Comparison of ENCODE assay signal across 1 cellular context in genomic region chr19:35495107-35496064, GRCh38.
TF ChIP-seq lines count a peak whose summit lies in the region.

No MANE protein-coding gene starts in this region.

TF ChIP-seq in HepG2, 621 proteins besides CTCF, POLR2A, EP300 and RAD21 (continued from another document and continues in another):
- peak; percentile 81 for TF ChIP-seq ZNF687 (CRISPR knock-in tag; IDR thresholded peaks at IDR 0.05)
- TF ChIP-seq, protein P1, sequence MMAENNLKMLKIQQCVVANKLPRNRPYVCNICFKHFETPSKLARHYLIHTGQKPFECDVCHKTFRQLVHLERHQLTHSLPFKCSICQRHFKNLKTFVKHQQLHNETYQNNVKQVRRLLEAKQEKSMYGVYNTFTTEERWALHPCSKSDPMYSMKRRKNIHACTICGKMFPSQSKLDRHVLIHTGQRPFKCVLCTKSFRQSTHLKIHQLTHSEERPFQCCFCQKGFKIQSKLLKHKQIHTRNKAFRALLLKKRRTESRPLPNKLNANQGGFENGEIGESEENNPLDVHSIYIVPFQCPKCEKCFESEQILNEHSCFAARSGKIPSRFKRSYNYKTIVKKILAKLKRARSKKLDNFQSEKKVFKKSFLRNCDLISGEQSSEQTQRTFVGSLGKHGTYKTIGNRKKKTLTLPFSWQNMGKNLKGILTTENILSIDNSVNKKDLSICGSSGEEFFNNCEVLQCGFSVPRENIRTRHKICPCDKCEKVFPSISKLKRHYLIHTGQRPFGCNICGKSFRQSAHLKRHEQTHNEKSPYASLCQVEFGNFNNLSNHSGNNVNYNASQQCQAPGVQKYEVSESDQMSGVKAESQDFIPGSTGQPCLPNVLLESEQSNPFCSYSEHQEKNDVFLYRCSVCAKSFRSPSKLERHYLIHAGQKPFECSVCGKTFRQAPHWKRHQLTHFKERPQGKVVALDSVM (CRISPR knock-in tag; IDR thresholded peaks at IDR 0.05): peak; percentile 21; the same call in 1 of the 2 replicates
- TF ChIP-seq IRX3 (CRISPR knock-in tag; IDR thresholded peaks at IDR 0.05; ENCODE audit: borderline replicate concordance, low read depth): no peak
- TF ChIP-seq CCAR2 (optimal IDR thresholded peaks at IDR 0.05; ENCODE audit: low read depth, low read length): no peak
- TF ChIP-seq E2F1 (CRISPR knock-in tag; IDR thresholded peaks at IDR 0.05): no peak
- TF ChIP-seq, protein P2, sequence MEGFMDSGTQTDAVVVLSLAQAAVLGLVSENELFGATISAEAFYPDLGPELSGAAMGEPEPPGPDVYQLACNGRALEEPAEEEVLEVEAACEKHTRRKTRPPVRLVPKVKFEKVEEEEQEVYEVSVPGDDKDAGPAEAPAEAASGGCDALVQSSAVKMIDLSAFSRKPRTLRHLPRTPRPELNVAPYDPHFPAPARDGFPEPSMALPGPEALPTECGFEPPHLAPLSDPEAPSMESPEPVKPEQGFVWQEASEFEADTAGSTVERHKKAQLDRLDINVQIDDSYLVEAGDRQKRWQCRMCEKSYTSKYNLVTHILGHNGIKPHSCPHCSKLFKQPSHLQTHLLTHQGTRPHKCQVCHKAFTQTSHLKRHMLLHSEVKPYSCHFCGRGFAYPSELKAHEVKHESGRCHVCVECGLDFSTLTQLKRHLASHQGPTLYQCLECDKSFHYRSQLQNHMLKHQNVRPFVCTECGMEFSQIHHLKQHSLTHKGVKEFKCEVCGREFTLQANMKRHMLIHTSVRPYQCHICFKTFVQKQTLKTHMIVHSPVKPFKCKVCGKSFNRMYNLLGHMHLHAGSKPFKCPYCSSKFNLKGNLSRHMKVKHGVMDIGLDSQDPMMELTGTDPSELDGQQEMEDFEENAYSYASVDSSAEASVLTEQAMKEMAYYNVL (CRISPR knock-in tag; IDR thresholded peaks at IDR 0.05; ENCODE audit: borderline replicate concordance): no peak
- TF ChIP-seq ISL2 (CRISPR knock-in tag; IDR thresholded peaks at IDR 0.05): 0 out of 2 replicates have a peak, but pooled peaks have one; percentile 54
- 0 out of 2 replicates have a peak, but pooled peaks have one; percentile 26 for TF ChIP-seq SOX5 (CRISPR knock-in tag; IDR thresholded peaks at IDR 0.05; ENCODE audit: borderline replicate concordance)
- TF ChIP-seq KAT8 (CRISPR knock-in tag; IDR thresholded peaks at IDR 0.05): no peak
- TF ChIP-seq NCOA1 (CRISPR knock-in tag; IDR thresholded peaks at IDR 0.05): no peak
- TF ChIP-seq, protein P3, sequence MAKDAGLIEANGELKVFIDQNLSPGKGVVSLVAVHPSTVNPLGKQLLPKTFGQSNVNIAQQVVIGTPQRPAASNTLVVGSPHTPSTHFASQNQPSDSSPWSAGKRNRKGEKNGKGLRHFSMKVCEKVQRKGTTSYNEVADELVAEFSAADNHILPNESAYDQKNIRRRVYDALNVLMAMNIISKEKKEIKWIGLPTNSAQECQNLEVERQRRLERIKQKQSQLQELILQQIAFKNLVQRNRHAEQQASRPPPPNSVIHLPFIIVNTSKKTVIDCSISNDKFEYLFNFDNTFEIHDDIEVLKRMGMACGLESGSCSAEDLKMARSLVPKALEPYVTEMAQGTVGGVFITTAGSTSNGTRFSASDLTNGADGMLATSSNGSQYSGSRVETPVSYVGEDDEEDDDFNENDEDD (CRISPR knock-in tag; IDR thresholded peaks at IDR 0.05; ENCODE audit: borderline replicate concordance): no peak
- TF ChIP-seq ZNF644 (CRISPR knock-in tag; IDR thresholded peaks at IDR 0.05; ENCODE audit: low read depth): no peak
- TF ChIP-seq ZNF558 (CRISPR knock-in tag; IDR thresholded peaks at IDR 0.05; ENCODE audit: borderline replicate concordance): no peak
- TF ChIP-seq, protein P4, sequence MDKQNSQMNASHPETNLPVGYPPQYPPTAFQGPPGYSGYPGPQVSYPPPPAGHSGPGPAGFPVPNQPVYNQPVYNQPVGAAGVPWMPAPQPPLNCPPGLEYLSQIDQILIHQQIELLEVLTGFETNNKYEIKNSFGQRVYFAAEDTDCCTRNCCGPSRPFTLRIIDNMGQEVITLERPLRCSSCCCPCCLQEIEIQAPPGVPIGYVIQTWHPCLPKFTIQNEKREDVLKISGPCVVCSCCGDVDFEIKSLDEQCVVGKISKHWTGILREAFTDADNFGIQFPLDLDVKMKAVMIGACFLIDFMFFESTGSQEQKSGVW (CRISPR knock-in tag; IDR thresholded peaks at IDR 0.05; ENCODE audit: borderline replicate concordance): no peak
- no peak for TF ChIP-seq CBX2 (IDR thresholded peaks at IDR 0.05; ENCODE audit: low read depth, low read length)
- TF ChIP-seq CBX2 (CRISPR knock-in tag; IDR thresholded peaks at IDR 0.05; ENCODE audit: low read depth): no peak
- TF ChIP-seq ZNF121 (CRISPR knock-in tag; IDR thresholded peaks at IDR 0.05): no peak
- TF ChIP-seq SMAD3 (CRISPR knock-in tag; IDR thresholded peaks at IDR 0.05): no peak
- 0 out of 2 replicates have a peak, but pooled peaks have one; percentile 36 for TF ChIP-seq MIER2 (CRISPR knock-in tag; IDR thresholded peaks at IDR 0.05)
- TF ChIP-seq PATZ1 (CRISPR knock-in tag; IDR thresholded peaks at IDR 0.05): peak; percentile 52
- TF ChIP-seq GPN1 (CRISPR knock-in tag; IDR thresholded peaks at IDR 0.05; ENCODE audit: borderline replicate concordance): no peak
- TF ChIP-seq REPIN1 (CRISPR knock-in tag; IDR thresholded peaks at IDR 0.05; ENCODE audit: borderline replicate concordance, low read depth): no peak
- TF ChIP-seq CEBPG (CRISPR knock-in tag; IDR thresholded peaks at IDR 0.05): no peak
- no peak for TF ChIP-seq ZNF616 (CRISPR knock-in tag; IDR thresholded peaks at IDR 0.05; ENCODE audit: low read depth)
- no peak for TF ChIP-seq KLF6 (CRISPR knock-in tag; IDR thresholded peaks at IDR 0.05)
- no peak for TF ChIP-seq FOXJ3 (CRISPR knock-in tag; IDR thresholded peaks at IDR 0.05; ENCODE audit: borderline replicate concordance)
- no peak for TF ChIP-seq CENPT (CRISPR knock-in tag; IDR thresholded peaks at IDR 0.05; ENCODE audit: low read depth)
- no peak for TF ChIP-seq PRMT3 (CRISPR knock-in tag; IDR thresholded peaks at IDR 0.05; ENCODE audit: borderline replicate concordance, low read depth)
- TF ChIP-seq JDP2 (CRISPR knock-in tag; IDR thresholded peaks at IDR 0.05; ENCODE audit: borderline replicate concordance): no peak
- no peak for TF ChIP-seq ZNF225 (CRISPR knock-in tag; IDR thresholded peaks at IDR 0.05)
- no peak for TF ChIP-seq ZNF737 (CRISPR knock-in tag; IDR thresholded peaks at IDR 0.05; ENCODE audit: borderline replicate concordance)
- no peak for TF ChIP-seq MLLT10 (CRISPR knock-in tag; IDR thresholded peaks at IDR 0.05)
- TF ChIP-seq SNRNP70 (IDR thresholded peaks at IDR 0.05; ENCODE audit: low read depth, low read length): no peak
- no peak for TF ChIP-seq ATF7-NPFF (CRISPR knock-in tag; IDR thresholded peaks at IDR 0.05; ENCODE audit: low read depth)
- TF ChIP-seq GATAD2A (CRISPR knock-in tag; IDR thresholded peaks at IDR 0.05): peak; percentile 57; the same call in 1 of the 2 replicates
- peak; percentile 51 for TF ChIP-seq ZFY (CRISPR knock-in tag; IDR thresholded peaks at IDR 0.05)
- 0 out of 2 replicates have a peak, but pooled peaks have one; percentile 29 for TF ChIP-seq ERF (CRISPR knock-in tag; IDR thresholded peaks at IDR 0.05)
- TF ChIP-seq RORA (CRISPR knock-in tag; IDR thresholded peaks at IDR 0.05): no peak
- TF ChIP-seq, protein P5, sequence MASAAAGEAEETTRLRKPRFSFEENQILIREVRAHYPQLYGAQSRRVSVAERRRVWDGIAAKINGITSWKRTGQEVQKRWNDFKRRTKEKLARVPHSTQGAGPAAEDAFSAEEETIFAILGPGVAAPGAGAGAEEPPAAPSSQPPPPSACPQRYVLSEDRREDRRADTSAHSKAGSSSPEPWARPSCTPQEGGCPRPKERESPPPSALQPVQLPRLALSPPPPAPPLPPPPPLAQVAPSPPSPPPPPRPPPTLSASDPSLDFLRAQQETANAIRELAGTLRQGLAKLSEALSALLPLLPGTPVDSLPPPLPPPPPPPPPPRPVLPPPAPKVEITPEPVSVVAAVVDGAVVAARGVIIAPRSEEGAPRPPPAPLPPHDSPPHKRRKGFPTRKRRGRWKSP (CRISPR knock-in tag; IDR thresholded peaks at IDR 0.05): no peak
- TF ChIP-seq DBP (CRISPR knock-in tag; IDR thresholded peaks at IDR 0.05; ENCODE audit: not compliant biosample characterization): no peak
- TF ChIP-seq CHCHD3 (CRISPR knock-in tag; IDR thresholded peaks at IDR 0.05): no peak
- TF ChIP-seq BCL6 (CRISPR knock-in tag; IDR thresholded peaks at IDR 0.05): no peak
- TF ChIP-seq THAP11 (CRISPR knock-in tag; IDR thresholded peaks at IDR 0.05): peak; percentile 33; the same call in 1 of the 2 replicates
- no peak for TF ChIP-seq SATB2 (CRISPR knock-in tag; IDR thresholded peaks at IDR 0.05)
- TF ChIP-seq JARID2 (CRISPR knock-in tag; IDR thresholded peaks at IDR 0.05; ENCODE audit: insufficient replicate concordance): no peak
- no peak for TF ChIP-seq ZMYM2 (CRISPR knock-in tag; IDR thresholded peaks at IDR 0.05)
- TF ChIP-seq ARID5B (CRISPR knock-in tag; IDR thresholded peaks at IDR 0.05): no peak
